ENCODE assay signal across 39 cellular contexts in genomic region chr19:13350072-13350471, GRCh38.
"Had no signal": no experiment of that assay in that cellular context is flagged by ENCODE, and none has a peak within 500 bp of the region (broad histone marks: within the 10 kb centered on the region; RNA-seq: fewer than 3 reads in every experiment).

No MANE protein-coding gene starts in this region.

- H3K9me3 ChIP-seq: adrenal gland had no signal

- H3K36me3 ChIP-seq: adrenal gland, ascending aorta, brain microvascular endothelial cell, breast epithelium, cardiac muscle cell had no signal

- H3K4me1 ChIP-seq: adrenal gland, ascending aorta, body of pancreas, breast epithelium had no signal

- FAIRE-seq: astrocyte, bronchial epithelial cell had no signal

- H3K9me3 Mint-ChIP-seq: activated naive CD4-positive, alpha-beta T cell treated with anti-CD3 and anti-CD28 coated beads, Interleukin-2, amount 50 U/mL, for 24 hours; activated naive CD8-positive, alpha-beta T cell treated with anti-CD3 and anti-CD28 coated beads, Interleukin-2, amount 10 ng/mL, durations not matched to agents 7 days and 5 days; activated naive CD8-positive, alpha-beta T cell treated with anti-CD3 and anti-CD28 coated beads, Interleukin-2, amount 50 U/mL, for 24 hours; activated T-cell treated with anti-CD3 and anti-CD28 coated beads, Interleukin-2, amount 50 U/mL, for 72 hours; activated T-helper 17 cell treated with anti-CD3 and anti-CD28 coated beads, Interleukin-2, amount 50 U/mL, for 72 hours; activated T-helper 2 cell treated with anti-CD3 and anti-CD28 coated beads, Interferon-gamma antibody, Interleukin-2, Interleukin-4, amounts not matched to agents 10 μg/mL and 5 μg/mL and 100 μg/mL, durations not matched to agents 14 hours and 24 hours and 36 hours; central memory CD8-positive, alpha-beta T cell had no signal

- H3K27ac Mint-ChIP-seq: activated naive CD4-positive, alpha-beta T cell treated with anti-CD3 and anti-CD28 coated beads, Interleukin-2, amount 10 ng/mL, durations not matched to agents 7 days and 5 days; activated naive CD4-positive, alpha-beta T cell treated with anti-CD3 and anti-CD28 coated beads, Interleukin-2, amount 50 U/mL, for 24 hours; activated naive CD4-positive, alpha-beta T cell treated with anti-CD3 and anti-CD28 coated beads, Interleukin-2, amount 50 U/mL, for 72 hours; activated naive CD8-positive, alpha-beta T cell; activated naive CD8-positive, alpha-beta T cell treated with anti-CD3 and anti-CD28 coated beads for 36 hours; activated naive CD8-positive, alpha-beta T cell treated with anti-CD3 and anti-CD28 coated beads, Interleukin-2, amount 10 ng/mL, durations not matched to agents 7 days and 5 days; activated naive CD8-positive, alpha-beta T cell treated with anti-CD3 and anti-CD28 coated beads, Interleukin-2, amount 50 U/mL, for 24 hours; activated T-cell treated with anti-CD3 and anti-CD28 coated beads, Interleukin-2, amount 50 U/mL, for 24 hours; activated T-cell treated with anti-CD3 and anti-CD28 coated beads, Interleukin-2, amount 50 U/mL, for 72 hours; activated T-helper 1 cell treated with anti-CD3 and anti-CD28 coated beads, Interleukin-12 subunit alpha, Interleukin-12 subunit beta, Interleukin-2, Interleukin-4 antibody, amounts not matched to agents 30 ng/mL and 10 ng/mL and 1 ng/mL, durations not matched to agents 14 hours and 24 hours and 36 hours; activated T-helper 17 cell treated with anti-CD3 and anti-CD28 coated beads, Interleukin-2, amount 50 U/mL, for 72 hours; activated T-helper 2 cell treated with anti-CD3 and anti-CD28 coated beads, Interferon-gamma antibody, Interleukin-2, Interleukin-4, amounts not matched to agents 10 μg/mL and 5 μg/mL and 100 μg/mL, durations not matched to agents 14 hours and 24 hours and 36 hours; brain had no signal

- H3K4me1 Mint-ChIP-seq: activated naive CD4-positive, alpha-beta T cell treated with anti-CD3 and anti-CD28 coated beads, Interleukin-2, amount 10 ng/mL, durations not matched to agents 7 days and 5 days; activated naive CD4-positive, alpha-beta T cell treated with anti-CD3 and anti-CD28 coated beads, Interleukin-2, amount 50 U/mL, for 24 hours; activated naive CD8-positive, alpha-beta T cell treated with anti-CD3 and anti-CD28 coated beads for 36 hours; activated naive CD8-positive, alpha-beta T cell treated with anti-CD3 and anti-CD28 coated beads, Interleukin-2, amount 10 ng/mL, durations not matched to agents 7 days and 5 days; activated naive CD8-positive, alpha-beta T cell treated with anti-CD3 and anti-CD28 coated beads, Interleukin-2, amount 50 U/mL, for 24 hours; activated T-helper 17 cell treated with anti-CD3 and anti-CD28 coated beads, Interleukin-2, amount 50 U/mL, for 72 hours; brain; central memory CD8-positive, alpha-beta T cell had no signal

- H3K27ac ChIP-seq: adrenal gland, ascending aorta, body of pancreas, brain microvascular endothelial cell, breast epithelium, cardiac muscle cell had no signal

- DNase-seq: activated effector memory CD4-positive, alpha-beta T cell treated with anti-CD3 and anti-CD28 coated beads, Interleukin-2, amount 50 U/mL, for 16 hours; activated effector memory CD4-positive, alpha-beta T cell treated with Interleukin-2 at 50 U/mL for 16 hours; activated gamma-delta T cell; activated gamma-delta T cell treated with Interleukin-2 at 50 U/mL for 16 hours; activated naive CD4-positive, alpha-beta T cell; activated naive CD4-positive, alpha-beta T cell treated with anti-CD3 and anti-CD28 coated beads, Interleukin-2, amount 10 ng/mL, durations not matched to agents 7 days and 5 days; activated naive CD4-positive, alpha-beta T cell treated with anti-CD3 and anti-CD28 coated beads, Interleukin-2, amount 50 U/mL, for 16 hours; activated naive CD4-positive, alpha-beta T cell treated with Interleukin-2 at 50 U/mL for 16 hours; activated naive CD8-positive, alpha-beta T cell treated with anti-CD3 and anti-CD28 coated beads for 36 hours; activated naive CD8-positive, alpha-beta T cell treated with anti-CD3 and anti-CD28 coated beads, Interleukin-2, amount 10 ng/mL, durations not matched to agents 7 days and 5 days; activated naive CD8-positive, alpha-beta T cell treated with anti-CD3 and anti-CD28 coated beads, Interleukin-2, amount 50 U/mL, for 24 hours; activated T-cell treated with anti-CD3 and anti-CD28 coated beads, Interleukin-2, amount 50 U/mL, for 1 hour; activated T-cell treated with anti-CD3 and anti-CD28 coated beads, Interleukin-2, amount 50 U/mL, for 24 hours; activated T-cell treated with anti-CD3 and anti-CD28 coated beads, Interleukin-2, amount 50 U/mL, for 4 hours; activated T-cell treated with anti-CD3 and anti-CD28 coated beads, Interleukin-2, amount 50 U/mL, for 48 hours; activated T-cell treated with anti-CD3 and anti-CD28 coated beads, Interleukin-2, amount 50 U/mL, for 72 hours; adrenal gland; amniotic stem cell; amygdala; anterior cingulate cortex; aorta; body of pancreas; brain microvascular endothelial cell; caudate nucleus; central memory CD4-positive, alpha-beta T cell; cerebellar nuclear complex had no signal

- ATAC-seq: activated naive CD4-positive, alpha-beta T cell treated with anti-CD3 and anti-CD28 coated beads, Interleukin-2, amount 50 U/mL, for 72 hours; activated naive CD8-positive, alpha-beta T cell treated with anti-CD3 and anti-CD28 coated beads, Interleukin-2, amount 50 U/mL, for 24 hours; activated T-cell treated with anti-CD3 and anti-CD28 coated beads, Interleukin-2, amount 50 U/mL, for 4 hours; activated T-cell treated with anti-CD3 and anti-CD28 coated beads, Interleukin-2, amount 50 U/mL, for 72 hours; activated T-helper 17 cell treated with anti-CD3 and anti-CD28 coated beads, Interleukin-2, amount 50 U/mL, for 72 hours; body of pancreas had no signal

- H3K4me3 Mint-ChIP-seq: activated naive CD4-positive, alpha-beta T cell treated with anti-CD3 and anti-CD28 coated beads, Interleukin-2, amount 10 ng/mL, durations not matched to agents 7 days and 5 days; activated naive CD4-positive, alpha-beta T cell treated with anti-CD3 and anti-CD28 coated beads, Interleukin-2, amount 50 U/mL, for 24 hours; activated naive CD8-positive, alpha-beta T cell; activated naive CD8-positive, alpha-beta T cell treated with anti-CD3 and anti-CD28 coated beads for 36 hours; activated naive CD8-positive, alpha-beta T cell treated with anti-CD3 and anti-CD28 coated beads, Interleukin-2, amount 10 ng/mL, durations not matched to agents 7 days and 5 days; activated naive CD8-positive, alpha-beta T cell treated with anti-CD3 and anti-CD28 coated beads, Interleukin-2, amount 50 U/mL, for 24 hours; activated T-cell treated with anti-CD3 and anti-CD28 coated beads, Interleukin-2, amount 50 U/mL, for 24 hours; activated T-cell treated with anti-CD3 and anti-CD28 coated beads, Interleukin-2, amount 50 U/mL, for 4 hours; activated T-cell treated with anti-CD3 and anti-CD28 coated beads, Interleukin-2, amount 50 U/mL, for 72 hours; activated T-helper 1 cell treated with anti-CD3 and anti-CD28 coated beads, Interleukin-12 subunit alpha, Interleukin-12 subunit beta, Interleukin-2, Interleukin-4 antibody, amounts not matched to agents 30 ng/mL and 10 ng/mL and 1 ng/mL, durations not matched to agents 14 hours and 24 hours and 36 hours; activated T-helper 17 cell treated with anti-CD3 and anti-CD28 coated beads, Interleukin-2, amount 50 U/mL, for 72 hours; brain; central memory CD8-positive, alpha-beta T cell had no signal

- H3K27me3 ChIP-seq: ascending aorta, body of pancreas, brain microvascular endothelial cell, cardiac muscle cell had no signal

- H3K4me3 ChIP-seq: adrenal gland, ascending aorta, body of pancreas, breast epithelium, cardiac muscle cell had no signal

- H3K36me3 Mint-ChIP-seq: activated naive CD4-positive, alpha-beta T cell treated with anti-CD3 and anti-CD28 coated beads, Interleukin-2, amount 10 ng/mL, durations not matched to agents 7 days and 5 days; activated naive CD4-positive, alpha-beta T cell treated with anti-CD3 and anti-CD28 coated beads, Interleukin-2, amount 50 U/mL, for 24 hours; activated naive CD4-positive, alpha-beta T cell treated with anti-CD3 and anti-CD28 coated beads, Interleukin-2, amount 50 U/mL, for 72 hours; activated naive CD8-positive, alpha-beta T cell treated with anti-CD3 and anti-CD28 coated beads for 36 hours; activated naive CD8-positive, alpha-beta T cell treated with anti-CD3 and anti-CD28 coated beads, Interleukin-2, amount 10 ng/mL, durations not matched to agents 7 days and 5 days had no signal

- H3K27me3 Mint-ChIP-seq: activated naive CD4-positive, alpha-beta T cell treated with anti-CD3 and anti-CD28 coated beads, Interleukin-2, amount 10 ng/mL, durations not matched to agents 7 days and 5 days; brain had no signal
